ENCODE assay signal across 7 cellular contexts in genomic region chr2:100677611-100678185, GRCh38.
"Had no signal": no experiment of that assay in that cellular context is flagged by ENCODE, and none has a peak within 500 bp of the region (broad histone marks: within the 10 kb centered on the region; RNA-seq: fewer than 3 reads in every experiment).

No MANE protein-coding gene starts in this region.

- H3K27ac ChIP-seq: GM23248, HL-60 had no signal

- ATAC-seq: HCT116 had no signal

- DNase-seq: GM23248, GOT3, H7, HFFc6 had no signal

- H3K4me3 ChIP-seq: GM23248, HAP-1 had no signal

- H3K4me1 ChIP-seq: HAP-1 had no signal

- H3K36me3 ChIP-seq: HAP-1 had no signal

- H3K9me3 ChIP-seq: HAP-1 had no signal
